Comparison of ENCODE assay signal across 28 cellular contexts in the genomic region with DNA sequence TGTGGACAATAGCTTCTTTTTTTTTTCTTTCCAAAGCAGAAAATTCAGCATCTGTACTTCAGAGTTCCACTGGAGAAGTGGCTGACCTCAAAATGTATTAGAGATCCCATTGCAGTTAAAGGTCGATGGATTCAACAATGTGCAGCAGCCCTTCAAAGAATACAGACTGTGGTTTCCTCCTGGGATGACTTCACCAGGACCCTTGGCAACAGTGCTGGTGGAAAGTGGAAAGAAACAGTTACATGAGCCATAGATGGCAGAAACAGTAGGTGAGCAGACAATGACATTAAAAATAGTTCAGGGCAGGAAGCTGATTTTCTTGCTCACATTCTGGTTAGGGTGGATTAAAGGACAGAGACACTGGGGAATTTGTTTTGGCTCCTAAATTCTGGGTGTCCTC.
DNase-seq lines count a peak whose midpoint lies in the region; ATAC-seq, FAIRE-seq and TF ChIP-seq lines count a peak whose summit lies in the region.
"Had no signal": no experiment of that assay in that cellular context is flagged by ENCODE, and none has a peak within 500 bp of the region (broad histone marks: within the 10 kb centered on the region; RNA-seq: fewer than 3 reads in every experiment).

No MANE protein-coding gene starts in this region.

- H3K4me1 Mint-ChIP-seq in HFFc6 (ENCODE audit: low read depth) = peaks cover 8% of the 10 kb centered on the region; the same call in 1 of the 2 replicates
- H3K4me1 Mint-ChIP-seq in astrocyte (ENCODE audit: low read depth, unreplicated experiment) = peaks cover 27% of the 10 kb centered on the region
- H3K4me1 Mint-ChIP-seq in activated CD8-positive, alpha-beta T cell treated with anti-CD3 and anti-CD28 coated beads for 36 hours (ENCODE audit: low read depth) = no peaks in the 10 kb centered on the region
- H3K4me1 Mint-ChIP-seq: mesothelial cell of epicardium, natural killer cell had no signal

- H3K9me3 Mint-ChIP-seq in HFFc6 (no peaks in the 10 kb centered on the region), astrocyte (ENCODE audit: unreplicated experiment) (no peaks in the 10 kb centered on the region)
- H3K9me3 Mint-ChIP-seq in activated CD8-positive, alpha-beta T cell treated with anti-CD3 and anti-CD28 coated beads for 36 hours = no peaks in the 10 kb centered on the region
- H3K9me3 Mint-ChIP-seq: activated naive CD4-positive, alpha-beta T cell treated with anti-CD3 and anti-CD28 coated beads, Interleukin-2, amount 50 U/mL, for 72 hours; mesothelial cell of epicardium; natural killer cell; stimulated activated naive CD8-positive, alpha-beta T cell treated with anti-CD3 and anti-CD28 coated beads, Interleukin-15, amount 100 ng/mL, for 72 hours had no signal

- no peak for FAIRE-seq in astrocyte (lab: Jason Lieb, UNC)
- FAIRE-seq: A549, colon, HTR-8/SVneo had no signal

- ATAC-seq in GM21529 (IDR thresholded peaks at IDR 0.05; ENCODE audit: unreplicated experiment) = no peak
- no peak for ATAC-seq in activated CD8-positive, alpha-beta T cell treated with anti-CD3 and anti-CD28 coated beads for 36 hours
- ATAC-seq: A549; activated naive CD4-positive, alpha-beta T cell treated with anti-CD3 and anti-CD28 coated beads, Interleukin-2, amount 50 U/mL, for 72 hours; left lobe of liver; natural killer cell; stimulated activated naive CD8-positive, alpha-beta T cell treated with anti-CD3 and anti-CD28 coated beads, Interleukin-15, amount 100 ng/mL, for 72 hours had no signal

- H3K27me3 Mint-ChIP-seq in HFFc6 (ENCODE audit: insufficient read depth) = no peaks in the 10 kb centered on the region; the same call in none of the 2 replicates
- no peaks in the 10 kb centered on the region for H3K27me3 Mint-ChIP-seq in astrocyte (ENCODE audit: low read depth, unreplicated experiment)
- peaks cover 20% of the 10 kb centered on the region for H3K27me3 Mint-ChIP-seq in activated CD8-positive, alpha-beta T cell treated with anti-CD3 and anti-CD28 coated beads for 36 hours

- POLR2A ChIA-PET in activated CD8-positive, alpha-beta T cell treated with anti-CD3 and anti-CD28 coated beads for 36 hours (lab: Charles Lee) = no interaction called here

- H3K4me1 ChIP-seq in astrocyte (ENCODE audit: insufficient read depth, low read length) = peaks cover 15% of the 10 kb centered on the region
- H3K4me1 ChIP-seq: A549, ascending aorta, right atrium auricular region, tibial nerve had no signal

- peak overlapping the region; percentile 58 for H3K4me2 ChIP-seq in astrocyte (ENCODE audit: low read length)
- H3K4me2 ChIP-seq: A549 had no signal

- no peaks in the 10 kb centered on the region for H3K27me3 ChIP-seq in astrocyte (ENCODE audit: insufficient read depth, low read length)
- H3K27me3 ChIP-seq: ascending aorta, right atrium auricular region had no signal

- H4K20me1 ChIP-seq in astrocyte (ENCODE audit: insufficient read depth, low read length) = no peaks in the 10 kb centered on the region

- H3K9me3 ChIP-seq in astrocyte (ENCODE audit: insufficient read depth, low read depth, low read length) = no peaks in the 10 kb centered on the region
- H3K9me3 ChIP-seq: A549, ascending aorta, right atrium auricular region, tibial nerve had no signal

- H3K36me3 Mint-ChIP-seq in HFFc6 (ENCODE audit: low read depth) (no peaks in the 10 kb centered on the region), astrocyte (ENCODE audit: low read depth, unreplicated experiment) (no peaks in the 10 kb centered on the region)
- H3K36me3 Mint-ChIP-seq in activated CD8-positive, alpha-beta T cell treated with anti-CD3 and anti-CD28 coated beads for 36 hours (ENCODE audit: low read depth) = no peaks in the 10 kb centered on the region
- H3K36me3 Mint-ChIP-seq: activated naive CD4-positive, alpha-beta T cell treated with anti-CD3 and anti-CD28 coated beads, Interleukin-2, amount 50 U/mL, for 72 hours; mesothelial cell of epicardium; natural killer cell had no signal

- no peak overlapping the region for H2AFZ ChIP-seq in astrocyte (ENCODE audit: low read depth, low read length)

- H3K9ac ChIP-seq in astrocyte (ENCODE audit: low read length) = peak overlapping the region; percentile 13

- no peak overlapping the region for H3K27ac Mint-ChIP-seq in HFFc6
- H3K27ac Mint-ChIP-seq in astrocyte (ENCODE audit: unreplicated experiment) = peak overlapping the region; percentile 78
- H3K27ac Mint-ChIP-seq in activated CD8-positive, alpha-beta T cell treated with anti-CD3 and anti-CD28 coated beads for 36 hours = no peak overlapping the region
- H3K27ac Mint-ChIP-seq: activated naive CD4-positive, alpha-beta T cell treated with anti-CD3 and anti-CD28 coated beads, Interleukin-2, amount 50 U/mL, for 72 hours; mesothelial cell of epicardium; natural killer cell; stimulated activated naive CD8-positive, alpha-beta T cell treated with anti-CD3 and anti-CD28 coated beads, Interleukin-15, amount 100 ng/mL, for 72 hours had no signal

- H3K4me3 Mint-ChIP-seq in HFFc6 (no peak overlapping the region), astrocyte (ENCODE audit: unreplicated experiment) (no peak overlapping the region)
- no peak overlapping the region for H3K4me3 Mint-ChIP-seq in activated CD8-positive, alpha-beta T cell treated with anti-CD3 and anti-CD28 coated beads for 36 hours
- H3K4me3 Mint-ChIP-seq: mesothelial cell of epicardium; natural killer cell; stimulated activated naive CD8-positive, alpha-beta T cell treated with anti-CD3 and anti-CD28 coated beads, Interleukin-15, amount 100 ng/mL, for 72 hours had no signal

- H3K4me3 ChIP-seq in astrocyte (ENCODE audit: insufficient read depth, low read depth, low read length) = peak overlapping the region; percentile 16
- H3K4me3 ChIP-seq: A549, ascending aorta, right atrium auricular region, tibial nerve had no signal

- no peak overlapping the region for H3K27ac ChIP-seq in astrocyte (ENCODE audit: low read depth, low read length)
- H3K27ac ChIP-seq: A549, ascending aorta, C4-2B, right atrium auricular region, tibial nerve had no signal

- TF ChIP-seq CTCF in HFFc6 (IDR thresholded peaks at IDR 0.05) (no peak), astrocyte (IDR thresholded peaks at IDR 0.05; ENCODE audit: insufficient read depth, low read depth, low read length) (no peak)
- no peak for TF ChIP-seq CTCF in activated CD8-positive, alpha-beta T cell treated with anti-CD3 and anti-CD28 coated beads for 36 hours (IDR thresholded peaks at IDR 0.05)

- H3K79me2 ChIP-seq in astrocyte (ENCODE audit: insufficient read depth, low read length) = no peaks in the 10 kb centered on the region

- DNase-seq in AG08395 (ENCODE audit: low spot score) (peak; percentile 20), HFFc6 (peak; percentile 8), astrocyte (ENCODE audit: low read depth) (peak; percentile 80), glomerular visceral epithelial cell (ENCODE audit: extremely low spot score) (peak; percentile 71), ureter (ENCODE audit: low spot score) (no peak), AG20443 (ENCODE audit: low spot score) (no peak)
- no peak for DNase-seq in activated CD8-positive, alpha-beta T cell treated with anti-CD3 and anti-CD28 coated beads for 36 hours
- DNase-seq: activated CD4-positive, alpha-beta T cell treated with anti-CD3 and anti-CD28 coated beads for 4 hours; HCEC 1CT; natural killer cell; NCI-H1105; NCI-H2029; NCI-H345; NCI-H82; SIG-M5; stimulated activated naive CD8-positive, alpha-beta T cell treated with anti-CD3 and anti-CD28 coated beads, Interleukin-15, amount 100 ng/mL, for 72 hours; T-helper 1 cell had no signal

- CTCF ChIA-PET in activated CD8-positive, alpha-beta T cell treated with anti-CD3 and anti-CD28 coated beads for 36 hours (lab: Charles Lee) = interaction anchor here (0.9 to 1.2 kb wide), 3 partner anchors 14 to 17 kb away, joined by 3 to 4 read pairs (median 4); no protein-coding TSS in a partner anchor

- intact Hi-C loops in activated CD8-positive, alpha-beta T cell treated with anti-CD3 and anti-CD28 coated beads for 36 hours (cut with micrococcal nuclease) = no loop called here

- H3K36me3 ChIP-seq in astrocyte (ENCODE audit: insufficient read depth, low read length) = no peaks in the 10 kb centered on the region
- H3K36me3 ChIP-seq: ascending aorta, right atrium auricular region, tibial nerve had no signal

Comparison
In these comparisons a context has a peak if more than half of its experiments do, and no peak if none do; other contexts are left out.
1. DNase-seq: peak in AG08395 (single experiment), HFFc6 (single experiment), astrocyte (single experiment) and glomerular visceral epithelial cell (single experiment); none in ureter (single experiment), AG20443 (single experiment) and activated CD8-positive, alpha-beta T cell treated with anti-CD3 and anti-CD28 coated beads for 36 hours (single experiment).